Comparison of ENCODE assay signal across 30 cellular contexts in the genomic region with DNA sequence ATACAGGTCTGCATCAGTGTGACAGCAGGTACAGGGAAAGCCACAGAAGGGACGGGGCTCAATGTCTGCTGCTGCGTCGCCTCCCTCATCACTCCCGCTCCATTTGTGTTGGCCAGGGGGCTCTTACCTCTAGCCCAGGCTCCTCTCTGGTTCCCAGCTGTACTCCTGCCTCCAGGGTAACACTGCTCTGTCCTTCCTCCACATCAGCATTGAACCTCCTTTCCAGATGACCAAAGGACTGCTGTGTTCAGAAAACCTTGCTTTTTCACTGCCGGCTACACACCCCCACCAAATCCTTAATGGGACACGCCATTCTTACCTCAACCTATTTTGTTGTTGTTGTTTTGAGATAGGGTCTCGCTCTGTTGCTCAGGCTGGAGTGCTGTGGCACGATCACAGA. TPM values are rescaled to one million over a fixed set of nuclear protein-coding genes. Genes with fewer than 3 reads are reported as not detected.
"Had no signal": no experiment of that assay in that cellular context is flagged by ENCODE, and none has a peak within 500 bp of the region (broad histone marks: within the 10 kb centered on the region; RNA-seq: fewer than 3 reads in every experiment).

No MANE protein-coding gene starts in this region.

- H3K27ac Mint-ChIP-seq: natural killer cell; nephron; stimulated activated naive B cell treated with anti-CD40 and anti-IgM and Interleukin-4, amounts not matched to agents 10 μg/mL and 1 μg/mL and 100 μg/mL, for 72 hours; stimulated activated naive CD8-positive, alpha-beta T cell treated with anti-CD3 and anti-CD28 coated beads, Interleukin-15, Interleukin-2, amounts not matched to agents 100 ng/mL and 50 ng/mL, for 24 hours; type B pancreatic cell had no signal

- H3K9ac ChIP-seq: parathyroid adenoma had no signal

- H3K27me3 Mint-ChIP-seq: naive thymus-derived CD4-positive, alpha-beta T cell; stimulated activated naive B cell treated with anti-CD40 and anti-IgM and Interleukin-4, amounts not matched to agents 10 μg/mL and 1 μg/mL and 100 μg/mL, for 72 hours; stimulated activated naive CD8-positive, alpha-beta T cell treated with anti-CD3 and anti-CD28 coated beads, Interleukin-15, Interleukin-2, amounts not matched to agents 100 ng/mL and 50 ng/mL, for 24 hours; type B pancreatic cell had no signal

- H3K4me1 ChIP-seq: parathyroid adenoma, right lobe of liver, sigmoid colon, stomach, suprapubic skin, testis, tibial artery, upper lobe of right lung, uterus had no signal

- H3K27ac ChIP-seq: ovary, parathyroid adenoma, psoas muscle, right lobe of liver, sigmoid colon, stomach, suprapubic skin, testis, tibial artery, transverse colon, upper lobe of right lung, uterus had no signal

- H3K9me3 Mint-ChIP-seq: naive thymus-derived CD4-positive, alpha-beta T cell; natural killer cell; nephron; stimulated activated effector memory CD8-positive, alpha-beta T cell treated with anti-CD3 and anti-CD28 coated beads, Interleukin-12 subunit alpha, Interleukin-12 subunit beta, amount 100 ng/mL, for 72 hours; stimulated activated naive B cell treated with anti-CD40 and anti-IgM and Interleukin-4, amounts not matched to agents 10 μg/mL and 1 μg/mL and 100 μg/mL, for 72 hours; stimulated activated naive CD8-positive, alpha-beta T cell treated with anti-CD3 and anti-CD28 coated beads, Interleukin-15, Interleukin-2, amounts not matched to agents 100 ng/mL and 50 ng/mL, for 24 hours; type B pancreatic cell had no signal

- H3K4me3 Mint-ChIP-seq: naive thymus-derived CD4-positive, alpha-beta T cell; natural killer cell; nephron; stimulated activated effector memory CD8-positive, alpha-beta T cell treated with anti-CD3 and anti-CD28 coated beads, Interleukin-12 subunit alpha, Interleukin-12 subunit beta, amount 100 ng/mL, for 72 hours; stimulated activated naive B cell treated with anti-CD40 and anti-IgM and Interleukin-4, amounts not matched to agents 10 μg/mL and 1 μg/mL and 100 μg/mL, for 72 hours; stimulated activated naive CD8-positive, alpha-beta T cell treated with anti-CD3 and anti-CD28 coated beads, Interleukin-15, Interleukin-2, amounts not matched to agents 100 ng/mL and 50 ng/mL, for 24 hours; type B pancreatic cell had no signal

- H3K9me3 ChIP-seq: ovary, psoas muscle, right lobe of liver, sigmoid colon, stomach, suprapubic skin, testis, tibial artery, transverse colon, upper lobe of right lung, uterus had no signal

- H3K4me3 ChIP-seq: ovary, psoas muscle, right lobe of liver, sigmoid colon, stomach, suprapubic skin, testis, tibial artery, transverse colon, upper lobe of right lung, uterus had no signal

- H3K36me3 ChIP-seq: ovary, right lobe of liver, sigmoid colon, stomach, suprapubic skin, tibial artery, transverse colon, upper lobe of right lung, uterus had no signal

- H3K36me3 Mint-ChIP-seq: naive thymus-derived CD4-positive, alpha-beta T cell; natural killer cell; stimulated activated effector memory CD8-positive, alpha-beta T cell treated with anti-CD3 and anti-CD28 coated beads, Interleukin-12 subunit alpha, Interleukin-12 subunit beta, amount 100 ng/mL, for 72 hours; stimulated activated naive B cell treated with anti-CD40 and anti-IgM and Interleukin-4, amounts not matched to agents 10 μg/mL and 1 μg/mL and 100 μg/mL, for 72 hours; type B pancreatic cell had no signal

- H3K4me1 Mint-ChIP-seq: natural killer cell; nephron; stimulated activated effector memory CD8-positive, alpha-beta T cell treated with anti-CD3 and anti-CD28 coated beads, Interleukin-12 subunit alpha, Interleukin-12 subunit beta, amount 100 ng/mL, for 72 hours had no signal

- ATAC-seq: naive thymus-derived CD4-positive, alpha-beta T cell; natural killer cell; psoas muscle; right cardiac atrium; right lobe of liver; stimulated activated effector memory CD8-positive, alpha-beta T cell treated with anti-CD3 and anti-CD28 coated beads, Interleukin-12 subunit alpha, Interleukin-12 subunit beta, amount 100 ng/mL, for 72 hours; upper lobe of right lung had no signal

- H3K27me3 ChIP-seq: ovary, right lobe of liver, sigmoid colon, stomach, testis, tibial artery, transverse colon, upper lobe of right lung, uterus had no signal

- H2AFZ ChIP-seq: parathyroid adenoma had no signal

- DNase-seq: naive thymus-derived CD4-positive, alpha-beta T cell; natural killer cell; occipital lobe; ovary; posterior cingulate gyrus; psoas muscle; right cardiac atrium; right lobe of liver; sigmoid colon; small intestine; stimulated activated CD4-positive, alpha-beta T cell treated with anti-CD3 and anti-CD28 coated beads, Interleukin-15, amount 100 ng/mL, for 24 hours; stimulated activated CD4-positive, alpha-beta T cell treated with anti-CD3 and anti-CD28 coated beads, Interleukin-2, amount 100 ng/mL, for 24 hours; stimulated activated CD4-positive, alpha-beta T cell treated with anti-CD3 and anti-CD28 coated beads, Interleukin-2, amount 100 ng/mL, for 48 hours; stimulated activated CD4-positive, alpha-beta T cell treated with anti-CD3 and anti-CD28 coated beads, Interleukin-4, amount 100 ng/mL, for 24 hours; stimulated activated naive B cell treated with anti-CD40 and anti-IgM and Interleukin-4, amounts not matched to agents 10 μg/mL and 1 μg/mL and 100 μg/mL, for 72 hours; stimulated activated naive CD4-positive, alpha-beta T cell treated with Interleukin-2 at 50 U/mL for 16 hours; stomach; testis; tibial artery; transverse colon; upper lobe of right lung; uterus had no signal

RNA-seq across cellular contexts. Expression of gene MRC1, which starts 59.3 kb away (rescaled TPM):
- total RNA-seq: progenitor cell of endocrine pancreas had no signal
- polyA plus RNA-seq: naive thymus-derived CD4-positive, alpha-beta T cell; neural cell had no signal
